Comparison of ENCODE assay signal across 24 cellular contexts in the genomic region with DNA sequence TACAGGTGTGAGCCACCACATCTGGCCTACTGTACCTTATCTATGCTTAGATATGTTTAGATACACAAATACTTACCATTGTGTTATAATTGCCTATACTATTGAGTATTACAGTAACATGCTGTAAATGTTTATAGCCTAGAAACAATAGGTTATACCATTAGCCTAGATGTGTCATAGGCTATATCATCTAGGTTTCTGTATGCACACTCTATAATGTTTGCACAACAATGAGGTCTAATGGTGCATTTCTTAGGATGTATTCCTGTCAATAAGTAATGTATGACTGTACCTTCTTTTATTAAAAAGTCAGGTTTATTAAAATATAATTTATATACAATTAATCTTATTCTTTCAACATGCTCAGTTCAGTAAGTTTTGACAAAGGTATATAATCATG.
"Had no signal": no experiment of that assay in that cellular context is flagged by ENCODE, and none has a peak within 500 bp of the region (broad histone marks: within the 10 kb centered on the region; RNA-seq: fewer than 3 reads in every experiment).

No MANE protein-coding gene starts in this region.

- DNase-seq: activated CD4-positive, alpha-beta T cell treated with anti-CD3 and anti-CD28 coated beads for 36 hours; activated CD4-positive, CD25-positive, alpha-beta regulatory T cell; activated effector memory CD4-positive, alpha-beta T cell treated with Interleukin-2 at 50 U/mL for 16 hours; activated naive CD4-positive, alpha-beta T cell treated with Interleukin-2 at 50 U/mL for 16 hours; anterior cingulate cortex; body of pancreas; cerebellar nuclear complex; colonic mucosa; effector memory CD4-positive, alpha-beta T cell; heart left ventricle; left ventricle myocardium inferior; stimulated activated CD4-positive, alpha-beta T cell treated with anti-CD3 and anti-CD28 coated beads, Interleukin-1b, Interleukin-23, amount 100 ng/mL, for 48 hours; stimulated activated CD4-positive, alpha-beta T cell treated with anti-CD3 and anti-CD28 coated beads, Interleukin-4, amount 100 ng/mL, for 4 hours; stimulated activated CD8-positive, alpha-beta memory T cell treated with anti-CD3 and anti-CD28 coated beads, Interleukin-4, amount 100 ng/mL, for 48 hours; stomach; thyroid gland; upper lobe of left lung had no signal

- H3K4me3 ChIP-seq: body of pancreas, cardiac muscle cell, colonic mucosa, esophagus muscularis mucosa, heart left ventricle, left ventricle myocardium inferior, lung, skin epidermis, stomach, thyroid gland, upper lobe of left lung, vagina had no signal

- H3K4me1 ChIP-seq: body of pancreas, colonic mucosa, esophagus muscularis mucosa, heart left ventricle, left ventricle myocardium inferior, stomach, thyroid gland, upper lobe of left lung, vagina had no signal

- H3K9me3 ChIP-seq: body of pancreas, colonic mucosa, esophagus muscularis mucosa, heart left ventricle, left ventricle myocardium inferior, thyroid gland, upper lobe of left lung, vagina had no signal

- H3K27me3 ChIP-seq: body of pancreas, cardiac muscle cell, colonic mucosa, esophagus muscularis mucosa, foreskin keratinocyte, heart left ventricle, stomach, thyroid gland, upper lobe of left lung, vagina had no signal

- H3K27ac ChIP-seq: body of pancreas, cardiac muscle cell, colonic mucosa, esophagus muscularis mucosa, heart left ventricle, left ventricle myocardium inferior, stomach, thyroid gland, upper lobe of left lung, vagina had no signal

- H3K36me3 ChIP-seq: cardiac muscle cell, colonic mucosa, esophagus muscularis mucosa, heart left ventricle, left ventricle myocardium inferior, stomach, thyroid gland, upper lobe of left lung, vagina had no signal

- ATAC-seq: activated CD4-positive, alpha-beta T cell treated with anti-CD3 and anti-CD28 coated beads for 36 hours; body of pancreas; stimulated activated memory B cell treated with anti-CD40 and anti-IgM and Interleukin-4, amounts not matched to agents 10 μg/mL and 1 μg/mL and 100 μg/mL, for 72 hours had no signal
